Comparison of ENCODE assay signal across 7 cellular contexts in the genomic region with DNA sequence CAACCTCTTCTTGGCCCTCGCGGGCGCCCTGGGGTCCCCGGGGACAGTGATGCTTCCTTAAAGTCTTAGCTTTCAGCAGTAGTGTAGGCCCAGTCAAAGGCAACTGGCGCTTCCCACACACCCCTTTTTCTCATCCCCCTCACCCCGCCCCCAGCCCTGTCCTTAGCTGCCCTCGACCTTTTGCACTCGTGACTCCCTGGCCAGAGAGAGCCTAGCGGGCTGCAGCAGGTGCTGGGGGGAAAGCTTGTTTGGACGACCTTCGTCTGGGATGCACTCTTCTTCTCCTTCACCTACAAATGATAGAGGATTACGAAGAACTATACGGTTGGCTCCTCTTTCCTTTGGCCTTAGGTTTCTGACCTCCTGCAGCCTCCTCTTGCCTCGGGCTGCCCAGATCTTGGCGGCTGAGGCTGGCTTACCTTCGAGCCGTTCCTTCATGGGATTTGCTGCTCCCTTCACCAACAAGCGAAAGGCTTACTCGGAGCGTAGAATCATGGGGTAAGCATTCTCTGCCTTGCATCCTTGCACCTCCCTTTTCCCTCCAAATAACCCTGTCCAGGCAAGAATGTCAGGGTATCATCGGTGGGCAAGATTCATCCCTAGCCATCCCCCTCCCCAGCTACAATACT. TPM values are rescaled to one million over a fixed set of nuclear protein-coding genes. Genes with fewer than 3 reads are reported as not detected.
DNase-seq lines count a peak whose midpoint lies in the region; ATAC-seq lines count a peak whose summit lies in the region.

No MANE protein-coding gene starts in this region.

- ATAC-seq in GM19035 (IDR thresholded peaks at IDR 0.05; ENCODE audit: unreplicated experiment) (peak; percentile 8), HG03175 (IDR thresholded peaks at IDR 0.05; ENCODE audit: unreplicated experiment) (peak; percentile 20)
- no peak for ATAC-seq in activated naive CD8-positive, alpha-beta T cell treated with anti-CD3 and anti-CD28 coated beads, Interleukin-2, amount 50 U/mL, for 24 hours
- ATAC-seq in stimulated activated effector memory CD8-positive, alpha-beta T cell treated with anti-CD3 and anti-CD28 coated beads, Interleukin-12 subunit alpha, Interleukin-12 subunit beta, amount 100 ng/mL, for 72 hours = no peak

- no peaks in the 10 kb centered on the region for H3K9me3 ChIP-seq in iPS-18c (ENCODE audit: control insufficient read depth, insufficient read depth, low read length)

- H3K27ac Mint-ChIP-seq in activated naive CD8-positive, alpha-beta T cell treated with anti-CD3 and anti-CD28 coated beads, Interleukin-2, amount 50 U/mL, for 24 hours = peak overlapping the region; percentile 39
- peak overlapping the region; percentile 95 for H3K27ac Mint-ChIP-seq in stimulated activated effector memory CD8-positive, alpha-beta T cell treated with anti-CD3 and anti-CD28 coated beads, Interleukin-12 subunit alpha, Interleukin-12 subunit beta, amount 100 ng/mL, for 72 hours

- peak overlapping the region; percentile 97 for H3K4me3 ChIP-seq in iPS-18c (ENCODE audit: insufficient read depth, low read depth, low read length)

- H3K4me1 Mint-ChIP-seq in activated naive CD8-positive, alpha-beta T cell treated with anti-CD3 and anti-CD28 coated beads, Interleukin-2, amount 50 U/mL, for 24 hours = peaks cover 21% of the 10 kb centered on the region
- peaks cover 18% of the 10 kb centered on the region for H3K4me1 Mint-ChIP-seq in stimulated activated effector memory CD8-positive, alpha-beta T cell treated with anti-CD3 and anti-CD28 coated beads, Interleukin-12 subunit alpha, Interleukin-12 subunit beta, amount 100 ng/mL, for 72 hours

- H3K9me3 Mint-ChIP-seq in activated naive CD8-positive, alpha-beta T cell treated with anti-CD3 and anti-CD28 coated beads, Interleukin-2, amount 50 U/mL, for 24 hours = no peaks in the 10 kb centered on the region
- H3K9me3 Mint-ChIP-seq in stimulated activated effector memory CD8-positive, alpha-beta T cell treated with anti-CD3 and anti-CD28 coated beads, Interleukin-12 subunit alpha, Interleukin-12 subunit beta, amount 100 ng/mL, for 72 hours = no peaks in the 10 kb centered on the region

- no peaks in the 10 kb centered on the region for H3K27me3 Mint-ChIP-seq in activated naive CD8-positive, alpha-beta T cell treated with anti-CD3 and anti-CD28 coated beads, Interleukin-2, amount 50 U/mL, for 24 hours

- H3K4me3 Mint-ChIP-seq in activated naive CD8-positive, alpha-beta T cell treated with anti-CD3 and anti-CD28 coated beads, Interleukin-2, amount 50 U/mL, for 24 hours = peak overlapping the region; percentile 91
- H3K4me3 Mint-ChIP-seq in stimulated activated effector memory CD8-positive, alpha-beta T cell treated with anti-CD3 and anti-CD28 coated beads, Interleukin-12 subunit alpha, Interleukin-12 subunit beta, amount 100 ng/mL, for 72 hours = peak overlapping the region; percentile 95

- DNase-seq in activated naive CD8-positive, alpha-beta T cell treated with anti-CD3 and anti-CD28 coated beads, Interleukin-2, amount 50 U/mL, for 24 hours = no peak
- DNase-seq in stimulated activated effector memory CD8-positive, alpha-beta T cell treated with anti-CD3 and anti-CD28 coated beads, Interleukin-12 subunit alpha, Interleukin-12 subunit beta, amount 100 ng/mL, for 72 hours (ENCODE audit: low spot score in 2 of 2) = no peak
- no peak for DNase-seq in DMS153 (lab: John Stamatoyannopoulos, UW)
- no peak for DNase-seq in mucosa of gallbladder (ENCODE audit: low spot score)

- peaks cover 13% of the 10 kb centered on the region for H3K36me3 Mint-ChIP-seq in activated naive CD8-positive, alpha-beta T cell treated with anti-CD3 and anti-CD28 coated beads, Interleukin-2, amount 50 U/mL, for 24 hours (ENCODE audit: low read depth)
- H3K36me3 Mint-ChIP-seq in stimulated activated effector memory CD8-positive, alpha-beta T cell treated with anti-CD3 and anti-CD28 coated beads, Interleukin-12 subunit alpha, Interleukin-12 subunit beta, amount 100 ng/mL, for 72 hours = peaks cover 32% of the 10 kb centered on the region

RNA-seq across cellular contexts. Expression of a gene that starts 0.8 kb away (rescaled TPM):
- total RNA-seq in mucosa of gallbladder = 10.7 TPM

RNA-seq across cellular contexts. Expression of a gene that starts 9.4 kb away (rescaled TPM):
- 64.6 TPM for total RNA-seq in mucosa of gallbladder

RNA-seq across cellular contexts. Expression of a gene that starts 32.6 kb away (rescaled TPM):
- 156 TPM for total RNA-seq in mucosa of gallbladder

RNA-seq across cellular contexts. Expression of a gene that starts 37.7 kb away (rescaled TPM):
- total RNA-seq in mucosa of gallbladder = 49.9 TPM

RNA-seq across cellular contexts. Expression of a gene that starts 43.4 kb away (rescaled TPM):
- total RNA-seq in mucosa of gallbladder = 39.2 TPM

Comparison
In these comparisons a context has a peak if more than half of its experiments do, and no peak if none do; other contexts are left out.
1. ATAC-seq: peak in GM19035 (single experiment) and HG03175 (single experiment); none in activated naive CD8-positive, alpha-beta T cell treated with anti-CD3 and anti-CD28 coated beads, Interleukin-2, amount 50 U/mL, for 24 hours (single experiment) and stimulated activated effector memory CD8-positive, alpha-beta T cell treated with anti-CD3 and anti-CD28 coated beads, Interleukin-12 subunit alpha, Interleukin-12 subunit beta, amount 100 ng/mL, for 72 hours (single experiment).